ENCODE assay signal across 11 cellular contexts in genomic region chr20:47468290-47469050, GRCh38. TPM values are rescaled to one million over a fixed set of nuclear protein-coding genes. Genes with fewer than 3 reads are reported as not detected.
DNase-seq lines count a peak whose midpoint lies in the region; ATAC-seq, FAIRE-seq and TF ChIP-seq lines count a peak whose summit lies in the region.
"Had no signal": no experiment of that assay in that cellular context is flagged by ENCODE, and none has a peak within 500 bp of the region (broad histone marks: within the 10 kb centered on the region; RNA-seq: fewer than 3 reads in every experiment).

No MANE protein-coding gene starts in this region.

- peak overlapping the region; percentile 70 for H3K4me3 ChIP-seq in DOHH2 (ENCODE audit: low read length)
- H3K4me3 ChIP-seq in GM12878 = 0 out of 2 replicates have a peak overlapping the region, but pooled peaks have one; percentile 37
- H3K4me3 ChIP-seq in dorsolateral prefrontal cortex = no peak overlapping the region

- H3K9ac ChIP-seq in GM12878 (ENCODE audit: control insufficient read depth, insufficient read depth, low read length) = peak overlapping the region; percentile 32

- peaks cover 35% of the 10 kb centered on the region for H3K79me2 ChIP-seq in DOHH2 (ENCODE audit: control insufficient read depth, low read length)
- no peaks in the 10 kb centered on the region for H3K79me2 ChIP-seq in GM12878 (ENCODE audit: control insufficient read depth, insufficient read depth, low read length)

- peak overlapping the region; percentile 40 for H2AFZ ChIP-seq in GM12878 (ENCODE audit: control insufficient read depth, low read depth, low read length)

- FAIRE-seq in GM12878 (lab: Jason Lieb, UNC) = peak; percentile 92

- DNase-seq in GM20000 (ENCODE audit: low spot score) (peak; percentile 47), GM12878 (ENCODE audit: low read depth, low spot score) (peak; percentile 85), dorsolateral prefrontal cortex (no peak), cortex of kidney (lab: John Stamatoyannopoulos, UW) (no peak), NCI-H1105 (lab: John Stamatoyannopoulos, UW) (no peak), NCI-H2196 (lab: John Stamatoyannopoulos, UW; ENCODE audit: unreplicated experiment) (no peak)
- DNase-seq: activated CD4-positive, alpha-beta memory T cell treated with anti-CD3 and anti-CD28 coated beads for 36 hours; BE2C; PC-3 had no signal

- H3K9me3 ChIP-seq in DOHH2 (ENCODE audit: control insufficient read depth, insufficient read depth, low read length) (no peaks in the 10 kb centered on the region), GM12878 (replicated peaks; ENCODE audit: control insufficient read depth, insufficient read depth, low read length) (no peaks in the 10 kb centered on the region; the same call in 2 of the 3 replicates)
- H3K9me3 ChIP-seq: BE2C had no signal

- RAD21 ChIA-PET in GM12878 (lab: Charles Lee; ENCODE audit: unreplicated experiment) = interaction anchor here (0.7 to 2.6 kb wide), 17 partner anchors 10 to 194 kb away, joined by 3 to 18 read pairs (median 6); no protein-coding TSS in a partner anchor

- intact Hi-C loops in GM12878 (cut with micrococcal nuclease; ENCODE audit: unreplicated experiment) = loop anchor here (1.0 to 2.0 kb wide), 2 partner anchors 32 to 53 kb away; partner anchors contain the start of gene NCOA3
- intact Hi-C loops in dorsolateral prefrontal cortex (cut with DNase I) = no loop called here

- H4K20me1 ChIP-seq in DOHH2 (ENCODE audit: control insufficient read depth, insufficient read depth, low read depth, low read length) (no peaks in the 10 kb centered on the region), GM12878 (ENCODE audit: control insufficient read depth, insufficient read depth) (no peaks in the 10 kb centered on the region)

- H3K4me1 ChIP-seq in DOHH2 (ENCODE audit: control insufficient read depth, low read length) (peaks cover 100% of the 10 kb centered on the region), GM12878 (ENCODE audit: control insufficient read depth, insufficient read depth, low read length) (peaks cover 45% of the 10 kb centered on the region)
- H3K4me1 ChIP-seq: BE2C had no signal

- BruUV-seq in GM12878 (replicated peaks; lab: Mats Ljungman, UMichigan) = TSS peak; percentile 76

- H3K4me2 ChIP-seq in DOHH2 (ENCODE audit: low read length) (peak overlapping the region; percentile 88), GM12878 (ENCODE audit: control insufficient read depth, insufficient read depth) (peak overlapping the region; percentile 70)

- ATAC-seq in HG03571 (IDR thresholded peaks at IDR 0.05; ENCODE audit: unreplicated experiment) = peak; percentile 48
- ATAC-seq in GM12878 = peak; percentile 90
- ATAC-seq: PC-3 had no signal

- H3K27ac ChIP-seq in DOHH2 (ENCODE audit: low read depth, low read length) = peak overlapping the region; percentile 98
- H3K27ac ChIP-seq in GM12878 (ENCODE audit: control insufficient read depth, insufficient read depth) = peak overlapping the region; percentile 91
- H3K27ac ChIP-seq in dorsolateral prefrontal cortex = no peak overlapping the region

- CTCF ChIA-PET in GM12878 (lab: Yijun Ruan, JAX) = interaction anchor here (0.9 to 1.7 kb wide), 6 partner anchors 12 to 270 kb away, joined by 3 to 5 read pairs (median 4); no protein-coding TSS in a partner anchor

- TF ChIP-seq CTCF in DOHH2 (IDR thresholded peaks at IDR 0.05; ENCODE audit: low read depth, low read length, poor library complexity, severe bottlenecking) = no peak
- no peak for TF ChIP-seq CTCF in GM20000 (IDR thresholded peaks at IDR 0.05; ENCODE audit: extremely low read depth, missing control alignments)
- no peak for TF ChIP-seq CTCF in GM12878 (IDR thresholded peaks at IDR 0.05 in 2 of 3, conservative IDR thresholded peaks at IDR 0.05 in 1 of 3; ENCODE audit: control insufficient read depth in 2 of 3, extremely low read depth in 1 of 3, insufficient read depth in 1 of 3, low read depth in 3 of 3, low read length in 3 of 3)
- no peak for TF ChIP-seq CTCF in dorsolateral prefrontal cortex (IDR thresholded peaks at IDR 0.05 in 54 of 56, conservative IDR thresholded peaks at IDR 0.05 in 2 of 56; ENCODE audit: low read depth in 1 of 56, partially characterized antibody in 56 of 56)

- H3F3A ChIP-seq in DOHH2 (ENCODE audit: control insufficient read depth, insufficient read depth) = peaks cover 48% of the 10 kb centered on the region

- SMC1A ChIA-PET in GM12878 (lab: Charles Lee; ENCODE audit: uncharacterized antibody, unreplicated experiment) = interaction anchor here (0.7 to 10.1 kb wide), 18 partner anchors 9 to 153 kb away, joined by 3 to 142 read pairs (median 6); partner anchors contain the start of gene NCOA3

- peak; percentile 88 to 96 for TF ChIP-seq EP300 in GM12878 (IDR thresholded peaks at IDR 0.05; ENCODE audit: borderline replicate concordance in 1 of 2, control insufficient read depth in 1 of 2, low read depth in 2 of 2, low read length in 2 of 2)

- peak; percentile 41; the same call in 1 of the 2 replicates for TF ChIP-seq POLR2A in GM12878 (IDR thresholded peaks at IDR 0.05; ENCODE audit: low read depth, low read length)

- POLR2A ChIA-PET in GM12878 (lab: Charles Lee) = interaction anchor here (0.7 to 3.5 kb wide), 12 partner anchors 11 to 916 kb away, joined by 3 to 27 read pairs (median 5); partner anchors contain the start of gene NCOA3

- whole genome bisulfite sequencing in GM12878 (ENCODE audit: insufficient coverage, insufficient replicate concordance, low lambda C conversion rate, missing lambda C conversion rate) = under 1% methylated on average over 14 of the region's 14 CpGs

- H3K9me2 ChIP-seq in DOHH2 (replicated peaks; ENCODE audit: control insufficient read depth, low read length) = no peaks in the 10 kb centered on the region

- H3K27me3 ChIP-seq in DOHH2 (ENCODE audit: control insufficient read depth, low read length) = no peaks in the 10 kb centered on the region
- no peaks in the 10 kb centered on the region for H3K27me3 ChIP-seq in GM12878 (replicated peaks in 1 of 2; ENCODE audit: control insufficient read depth in 2 of 2, insufficient read depth in 2 of 2, low read length in 1 of 2)
- H3K27me3 ChIP-seq in dorsolateral prefrontal cortex = no peaks in the 10 kb centered on the region
- H3K27me3 ChIP-seq: BE2C had no signal

- H3K36me3 ChIP-seq in DOHH2 (ENCODE audit: control insufficient read depth, low read length) (0 out of 2 replicates have a peak, but pooled peaks cover 2% of the 10 kb centered on the region), GM12878 (ENCODE audit: control insufficient read depth in 2 of 2, insufficient read depth in 2 of 2, low read length in 1 of 2) (no peaks in the 10 kb centered on the region)
- H3K36me3 ChIP-seq: BE2C had no signal

- TF ChIP-seq RAD21 in GM12878 (IDR thresholded peaks at IDR 0.05; ENCODE audit: insufficient read depth, low read depth, low read length) = peak; percentile 9; the same call in 1 of the 2 replicates

- in situ Hi-C loops in GM12878 (cut with MboI) = no loop called here

TF ChIP-seq in GM12878, 131 proteins besides CTCF, POLR2A, EP300 and RAD21 (continues in another document):
- TF ChIP-seq SREBF2 (IDR thresholded peaks at IDR 0.05; ENCODE audit: low read length) (no peak), USF2 (IDR thresholded peaks at IDR 0.05; ENCODE audit: borderline replicate concordance, low read depth, low read length) (no peak), RFX5 (IDR thresholded peaks at IDR 0.05; ENCODE audit: low read depth, low read length) (no peak), IKZF2 (IDR thresholded peaks at IDR 0.05) (peak; percentile 86 to 89), ETV6 (conservative IDR thresholded peaks at IDR 0.05 in 1 of 2, IDR thresholded peaks at IDR 0.05 in 1 of 2; ENCODE audit: borderline replicate concordance in 1 of 2, low read depth in 1 of 2) (no peak; a peak in 3 of 4 replicates), GABPA (IDR thresholded peaks at IDR 0.05; ENCODE audit: low read depth) (0 out of 2 replicates have a peak, but pooled peaks have one; percentile 24), MTA2 (IDR thresholded peaks at IDR 0.05; ENCODE audit: low read depth) (peak; percentile 83), SPI1 (IDR thresholded peaks at IDR 0.05; ENCODE audit: borderline replicate concordance, insufficient read depth, low read depth, low read length) (peak; percentile 88), TCF12 (IDR thresholded peaks at IDR 0.05; ENCODE audit: low read depth, low read length) (peak; percentile 95)

RNA-seq across cellular contexts. Expression of gene NCOA3, which starts 33.2 kb away (rescaled TPM):
- 241 and 256 TPM in 2 replicates for total RNA-seq in GM12878 (2013; cell fraction: nucleolus; rRNA removed)
- 82.4 and 88.7 TPM in 2 replicates for total RNA-seq in GM12878 (2014; rRNA removed)
- total RNA-seq in GM12878 (2014; rRNA removed; fragmentation: Illumina TruSeq; extraction: Trizol) = 95.3 and 95.8 TPM in 2 replicates
- total RNA-seq in GM12878 (2021) = 87.4 and 96.2 TPM in 2 replicates
- 30.3 TPM for polyA plus RNA-seq in GM12878 (2011; ENCODE audit: low read depth)
- polyA plus RNA-seq in GM12878 (2011; rRNA removed) = 92.6 and 114 TPM in 2 replicates
- polyA plus RNA-seq in GM12878 (2011; cell fraction: cytosol; rRNA removed) = 60.3 and 60.4 TPM in 2 replicates
- 89.9 and 95.2 TPM in 2 replicates for polyA plus RNA-seq in GM12878 (2011; cell fraction: nucleus; rRNA removed)
- polyA plus RNA-seq in GM12878 (2012) = 38.3 and 50.2 TPM in 2 replicates
- 78.2 and 94.6 TPM in 2 replicates for polyA plus RNA-seq in GM12878 (2014; fragmentation: Illumina TruSeq; extraction: Trizol)
- polyA plus RNA-seq in GM12878 (2014; fragmentation: Nextera tagmentation; extraction: Ambion mirVana) = 10 to 100 TPM; 16.9 to 18.0 TPM
- polyA plus RNA-seq in GM12878 (2014; rRNA removed) = 62.4 and 66.0 TPM in 2 replicates
- polyA plus RNA-seq in GM12878 (2016; fragmentation: Nextera tagmentation; extraction: Ambion mirVana) = 10 to 100 TPM; 68.1 to 69.1 TPM
- 126 and 138 TPM in 2 replicates for polyA minus RNA-seq in GM12878 (2011; rRNA and poly(A)+ RNA removed)
- polyA minus RNA-seq in GM12878 (2011; cell fraction: cytosol; rRNA and poly(A)+ RNA removed) = 52.3 and 52.4 TPM in 2 replicates
- 48.2 and 66.5 TPM in 2 replicates for polyA minus RNA-seq in GM12878 (2011; cell fraction: nucleus; rRNA and poly(A)+ RNA removed)
- total RNA-seq in dorsolateral prefrontal cortex = 10 to 100 TPM; 15.5 to 33.7 (median 20.9) TPM

Comparison
In these comparisons a context has a peak if more than half of its experiments do, and no peak if none do; other contexts are left out.
1. H3K27ac ChIP-seq: peak in DOHH2 (single experiment) and GM12878 (single experiment); none in dorsolateral prefrontal cortex (0 of 59).
2. H3K4me3 ChIP-seq: peak in DOHH2 (single experiment) and GM12878 (single experiment); none in dorsolateral prefrontal cortex (0 of 59).
3. DNase-seq: peak in GM20000 (single experiment) and GM12878 (single experiment); none in dorsolateral prefrontal cortex (0 of 10), cortex of kidney (single experiment), NCI-H1105 (single experiment) and NCI-H2196 (single experiment).